Comparison of ENCODE assay signal across 18 cellular contexts in the genomic region with DNA sequence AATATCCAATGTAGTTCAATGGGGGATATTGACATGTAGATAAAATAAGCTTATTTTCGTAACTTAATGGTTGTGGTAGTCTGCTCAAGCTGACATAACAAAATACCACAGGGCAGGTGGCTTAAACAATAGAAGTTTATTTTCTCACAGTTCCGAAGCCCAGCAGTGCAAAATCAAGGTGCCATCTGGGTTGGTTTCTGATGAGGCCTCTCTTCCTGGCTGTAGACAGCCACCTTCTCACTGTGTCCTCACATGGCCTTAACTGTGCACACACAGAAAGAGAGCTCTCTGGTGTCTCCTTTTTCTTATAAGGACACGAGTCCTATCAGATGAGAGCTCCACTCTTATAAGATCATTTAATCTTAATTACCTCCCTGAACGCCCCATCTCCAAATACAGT.
DNase-seq lines count a peak whose midpoint lies in the region; ATAC-seq, FAIRE-seq and TF ChIP-seq lines count a peak whose summit lies in the region.
"Had no signal": no experiment of that assay in that cellular context is flagged by ENCODE, and none has a peak within 500 bp of the region (broad histone marks: within the 10 kb centered on the region; RNA-seq: fewer than 3 reads in every experiment).

No MANE protein-coding gene starts in this region.

- no peak overlapping the region for H4K91ac ChIP-seq in neuronal stem cell (ENCODE audit: low read depth, low read length, poor library complexity)

- peak overlapping the region; percentile 67 for H3K9ac ChIP-seq in adipocyte (ENCODE audit: low read length)
- no peak overlapping the region for H3K9ac ChIP-seq in neuronal stem cell (ENCODE audit: low read depth, low read length, poor library complexity)

- H3K4me2 ChIP-seq in neuronal stem cell (ENCODE audit: insufficient read depth, low read length, poor library complexity, severe bottlenecking) = no peak overlapping the region

- no TSS peak for BruUV-seq in A673 (replicated peaks; lab: Mats Ljungman, UMichigan)

- WGBS in neuronal stem cell (ENCODE audit: extremely low coverage in 2 of 2, insufficient read length in 2 of 2, insufficient replicate concordance in 1 of 2), 2 donors = no CpG with 5 or more reads among the region's 4 CpGs

- H3K9me3 ChIP-seq in A673 (ENCODE audit: low read depth, low read length, poor library complexity, severe bottlenecking) (no peaks in the 10 kb centered on the region), adipocyte (ENCODE audit: control insufficient read depth, low read length) (no peaks in the 10 kb centered on the region), neuronal stem cell (replicated peaks in 1 of 2; ENCODE audit: control insufficient read depth in 2 of 2, insufficient read depth in 1 of 2, low read depth in 1 of 2, low read length in 2 of 2) (peaks cover 0 to 6% of the 10 kb centered on the region in 2 donors)
- H3K9me3 ChIP-seq: HAP-1 had no signal

- H3K4me1 ChIP-seq in A673 (ENCODE audit: insufficient read depth, low read length, poor library complexity, severe bottlenecking) (peaks cover 26% of the 10 kb centered on the region), adipocyte (ENCODE audit: control insufficient read depth, insufficient read depth, low read length) (peaks cover 89% of the 10 kb centered on the region), neuronal stem cell (ENCODE audit: control insufficient read depth in 2 of 2, insufficient read depth in 1 of 2, low read depth in 1 of 2, low read length in 2 of 2) (peaks cover 24 to 31% of the 10 kb centered on the region in 2 donors)

- no peak for TF ChIP-seq POLR2A in H54 (IDR thresholded peaks at IDR 0.05; ENCODE audit: low read depth, low read length)

- intact Hi-C loops in A673 (cut with micrococcal nuclease; ENCODE audit: unreplicated experiment) = no loop called here

- POLR2A ChIA-PET in A673 (lab: Charles Lee; ENCODE audit: low non-redundant PET) = no interaction called here

- H2AFZ ChIP-seq in neuronal stem cell (ENCODE audit: low read length) = no peak overlapping the region

- CTCF ChIA-PET in A673 (lab: Charles Lee) = interaction anchor here (1.3 kb wide), 1 partner anchor 55 kb away, joined by 4 read pairs; no protein-coding TSS in a partner anchor

- H3K27ac ChIP-seq in A673 (ENCODE audit: low read depth, low read length, poor library complexity, severe bottlenecking) (peak overlapping the region; percentile 4), neuronal stem cell (replicated peaks; ENCODE audit: low read length) (peak overlapping the region; percentile 86)
- H3K27ac ChIP-seq: HL-60 had no signal

- H2BK5ac ChIP-seq in neuronal stem cell (ENCODE audit: low read length) = no peak overlapping the region

- H2BK12ac ChIP-seq in neuronal stem cell (ENCODE audit: low read length) = no peak overlapping the region

- no peak overlapping the region for H3K4ac ChIP-seq in neuronal stem cell (ENCODE audit: low read length)

- no peak for TF ChIP-seq CTCF in A673 (conservative IDR thresholded peaks at IDR 0.05; ENCODE audit: low read depth, low read length)

- no peak overlapping the region for H4K8ac ChIP-seq in neuronal stem cell (ENCODE audit: low read depth, low read length)

- H3K36me3 ChIP-seq in A673 (ENCODE audit: insufficient read depth, low read length, poor library complexity, severe bottlenecking) (no peaks in the 10 kb centered on the region), adipocyte (ENCODE audit: control insufficient read depth, insufficient read depth, low read length, severe bottlenecking) (peaks cover 23% of the 10 kb centered on the region), neuronal stem cell (replicated peaks in 1 of 2; ENCODE audit: control insufficient read depth in 2 of 2, insufficient read depth in 2 of 2, low read length in 2 of 2) (peaks cover 10 to 11% of the 10 kb centered on the region in 2 donors)
- H3K36me3 ChIP-seq: HAP-1 had no signal

- no peak overlapping the region for H2BK120ac ChIP-seq in neuronal stem cell (ENCODE audit: low read depth, low read length)

- H3K79me1 ChIP-seq in neuronal stem cell (ENCODE audit: low read depth, low read length) = peaks cover 4% of the 10 kb centered on the region

- FAIRE-seq in H54 (lab: Jason Lieb, UNC) = no peak

- H2BK15ac ChIP-seq in neuronal stem cell (ENCODE audit: low read length) = no peak overlapping the region

- DNase-seq in A673 (ENCODE audit: low spot score) = no peak
- peak; percentile 85 for DNase-seq in DMS 273 (lab: John Stamatoyannopoulos, UW; ENCODE audit: unreplicated experiment)
- no peak for DNase-seq in adipocyte (ENCODE audit: low read depth)
- DNase-seq in neuronal stem cell (ENCODE audit: low spot score) = no peak
- no peak for DNase-seq in H54 (ENCODE audit: insufficient read length, low spot score)
- DNase-seq: activated CD4-positive, alpha-beta memory T cell treated with anti-CD3 and anti-CD28 coated beads, Interleukin-2, amount 10 ng/mL, durations not matched to agents 7 days and 5 days; activated naive CD4-positive, alpha-beta T cell treated with Interleukin-2 at 50 U/mL for 16 hours; activated T-cell treated with anti-CD3 and anti-CD28 coated beads, Interleukin-2, amount 50 U/mL, for 1 hour; foreskin melanocyte; GDM1; NCI-H2227 treated with DMSO at 0.1 percent for 48 hours; SIG-M5; stimulated activated naive CD4-positive, alpha-beta T cell; T-helper 17 cell had no signal

- H2AK5ac ChIP-seq in neuronal stem cell (ENCODE audit: low read depth, low read length) = no peak overlapping the region

- no peak overlapping the region for H3K14ac ChIP-seq in neuronal stem cell (ENCODE audit: low read length)

- no peaks in the 10 kb centered on the region for H3K27me3 ChIP-seq in A673 (replicated peaks; ENCODE audit: insufficient read depth, low read depth, low read length, poor library complexity)
- no peaks in the 10 kb centered on the region for H3K27me3 ChIP-seq in adipocyte (replicated peaks; ENCODE audit: control insufficient read depth, insufficient read depth, low read length)
- H3K27me3 ChIP-seq in neuronal stem cell (ENCODE audit: control insufficient read depth in 3 of 3, insufficient read depth in 3 of 3, low read depth in 1 of 3, low read length in 3 of 3) = no peaks in the 10 kb centered on the region

- H3K23ac ChIP-seq in neuronal stem cell (ENCODE audit: low read depth, low read length, poor library complexity) = no peak overlapping the region

- no peak for ATAC-seq in GM18498 (IDR thresholded peaks at IDR 0.05; ENCODE audit: unreplicated experiment)
- ATAC-seq in HG02763 (IDR thresholded peaks at IDR 0.05; ENCODE audit: unreplicated experiment) = no peak
- ATAC-seq: T-helper 17 cell had no signal

- H3K4me3 ChIP-seq in A673 (ENCODE audit: low read depth, low read length, poor library complexity, severe bottlenecking) (no peak overlapping the region), adipocyte (ENCODE audit: low read length) (peak overlapping the region; percentile 2), neuronal stem cell (ENCODE audit: low read length in 2 of 2) (no peak overlapping the region)
- H3K4me3 ChIP-seq: HAP-1 had no signal

- H3K18ac ChIP-seq in neuronal stem cell (ENCODE audit: low read length) = no peak overlapping the region
